Comparison of ENCODE assay signal across 1 cellular context in genomic region chr9:71876829-71877228, GRCh38.
TF ChIP-seq lines count a peak whose summit lies in the region.

No MANE protein-coding gene starts in this region.

TF ChIP-seq in GM12891, 5 proteins besides CTCF, POLR2A, EP300 and RAD21:
- TF ChIP-seq POLR2AphosphoS5 (IDR thresholded peaks at IDR 0.05; ENCODE audit: low read depth, low read length) = no peak
- TF ChIP-seq SPI1 (IDR thresholded peaks at IDR 0.05; ENCODE audit: low read depth, low read length) = no peak
- no peak for TF ChIP-seq POU2F2 (IDR thresholded peaks at IDR 0.05; ENCODE audit: low read depth, low read length)
- no peak for TF ChIP-seq TAF1 (IDR thresholded peaks at IDR 0.05; ENCODE audit: low read depth, low read length)
- TF ChIP-seq PAX5 (IDR thresholded peaks at IDR 0.05; ENCODE audit: insufficient read depth, low read length, severe bottlenecking) = no peak
